Comparison of ENCODE assay signal across 1 cellular context in the genomic region with DNA sequence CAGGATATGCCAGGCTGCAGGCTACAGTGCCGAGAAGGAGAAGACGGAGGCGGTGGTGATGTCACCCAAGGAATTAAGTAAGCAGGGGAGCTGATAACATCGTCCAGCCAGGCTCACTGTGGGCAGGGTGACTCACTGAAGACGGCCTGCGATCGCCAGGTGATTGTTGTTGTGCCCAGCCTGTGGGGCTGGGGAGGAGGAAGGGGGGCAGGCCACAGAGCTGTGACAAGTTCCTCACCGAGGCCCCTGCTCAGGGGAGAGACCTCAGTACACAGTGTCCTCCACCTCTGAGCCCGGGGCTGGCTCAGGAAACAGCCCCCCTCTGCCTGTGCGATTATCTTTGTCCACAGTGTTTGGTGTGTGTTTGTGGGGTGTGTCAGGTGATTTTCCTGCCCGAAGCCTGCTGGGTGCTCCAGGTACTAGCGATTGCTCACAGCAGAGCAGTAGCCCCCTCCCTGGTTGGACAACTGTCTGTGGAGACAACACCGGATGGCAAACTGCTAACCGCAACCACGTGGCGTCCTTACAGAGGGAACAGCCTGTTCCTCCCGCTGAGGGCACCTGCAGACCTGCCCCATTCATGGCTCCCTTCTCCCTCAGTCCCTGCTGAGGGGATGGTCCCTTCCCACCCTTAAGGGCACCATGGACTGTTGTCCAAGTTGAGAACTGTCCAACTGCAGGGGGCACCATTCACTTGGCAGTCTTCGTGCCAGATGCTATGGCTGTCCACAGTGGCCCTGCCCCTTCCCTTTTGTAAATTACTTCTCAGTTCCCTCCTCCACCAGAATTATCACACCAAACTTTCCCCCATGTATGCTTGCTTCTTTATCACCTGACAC.
TF ChIP-seq lines count a peak whose summit lies in the region.

No MANE protein-coding gene starts in this region.

TF ChIP-seq in HEK293, 187 proteins besides CTCF, POLR2A, EP300 and RAD21 (continued from another document and continues in another):
- no peak for TF ChIP-seq ZNF558 (tag by site-specific recombination; IDR thresholded peaks at IDR 0.05)
- no peak for TF ChIP-seq ZFP37 (tag by site-specific recombination; IDR thresholded peaks at IDR 0.05)
- no peak for TF ChIP-seq ZNF600 (tag by site-specific recombination; IDR thresholded peaks at IDR 0.05)
- TF ChIP-seq ZFP69B (tag by site-specific recombination; IDR thresholded peaks at IDR 0.05), result 0 out of 2 replicates have a peak, but pooled peaks have one; percentile 33
- no peak for TF ChIP-seq KLF7 (tag by site-specific recombination; IDR thresholded peaks at IDR 0.05; ENCODE audit: borderline replicate concordance)
- no peak for TF ChIP-seq ZFP41 (tag by site-specific recombination; IDR thresholded peaks at IDR 0.05; ENCODE audit: borderline replicate concordance)
- no peak for TF ChIP-seq ZBTB20 (tag by site-specific recombination; IDR thresholded peaks at IDR 0.05)
- no peak for TF ChIP-seq ZBTB48 (tag by site-specific recombination; IDR thresholded peaks at IDR 0.05)
- TF ChIP-seq ZNF354C (tag by site-specific recombination; IDR thresholded peaks at IDR 0.05; ENCODE audit: borderline replicate concordance, low read depth), result no peak
- TF ChIP-seq ZNF792 (tag by site-specific recombination; IDR thresholded peaks at IDR 0.05), result no peak
- peak; percentile 75 for TF ChIP-seq ZIC2 (tag by site-specific recombination; IDR thresholded peaks at IDR 0.05)
- TF ChIP-seq ZNF350 (tag by site-specific recombination; IDR thresholded peaks at IDR 0.05), result no peak
- TF ChIP-seq OSR2 (tag by site-specific recombination; IDR thresholded peaks at IDR 0.05), result no peak
- no peak for TF ChIP-seq ZNF623 (tag by site-specific recombination; IDR thresholded peaks at IDR 0.05)
- TF ChIP-seq ZNF10 (tag by site-specific recombination; IDR thresholded peaks at IDR 0.05), result no peak
- no peak for TF ChIP-seq ZNF311 (tag by site-specific recombination; IDR thresholded peaks at IDR 0.05; ENCODE audit: borderline replicate concordance)
- no peak for TF ChIP-seq ZNF169 (tag by site-specific recombination; IDR thresholded peaks at IDR 0.05)
- no peak for TF ChIP-seq ELK4 (IDR thresholded peaks at IDR 0.05; ENCODE audit: borderline replicate concordance, low read depth, low read length)
- no peak for TF ChIP-seq ZNF19 (tag by site-specific recombination; IDR thresholded peaks at IDR 0.05; ENCODE audit: low read depth)
- TF ChIP-seq ZNF24 (tag by site-specific recombination; IDR thresholded peaks at IDR 0.05), result no peak
- TF ChIP-seq, protein P1, sequence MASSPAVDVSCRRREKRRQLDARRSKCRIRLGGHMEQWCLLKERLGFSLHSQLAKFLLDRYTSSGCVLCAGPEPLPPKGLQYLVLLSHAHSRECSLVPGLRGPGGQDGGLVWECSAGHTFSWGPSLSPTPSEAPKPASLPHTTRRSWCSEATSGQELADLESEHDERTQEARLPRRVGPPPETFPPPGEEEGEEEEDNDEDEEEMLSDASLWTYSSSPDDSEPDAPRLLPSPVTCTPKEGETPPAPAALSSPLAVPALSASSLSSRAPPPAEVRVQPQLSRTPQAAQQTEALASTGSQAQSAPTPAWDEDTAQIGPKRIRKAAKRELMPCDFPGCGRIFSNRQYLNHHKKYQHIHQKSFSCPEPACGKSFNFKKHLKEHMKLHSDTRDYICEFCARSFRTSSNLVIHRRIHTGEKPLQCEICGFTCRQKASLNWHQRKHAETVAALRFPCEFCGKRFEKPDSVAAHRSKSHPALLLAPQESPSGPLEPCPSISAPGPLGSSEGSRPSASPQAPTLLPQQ (tag by site-specific recombination; IDR thresholded peaks at IDR 0.05), result no peak
- no peak for TF ChIP-seq ZNF211 (tag by site-specific recombination; IDR thresholded peaks at IDR 0.05; ENCODE audit: low read depth)
- TF ChIP-seq ZNF501 (tag by site-specific recombination; IDR thresholded peaks at IDR 0.05), result no peak
- TF ChIP-seq GLIS1 (tag by site-specific recombination; IDR thresholded peaks at IDR 0.05), result peak; percentile 76
- 0 out of 2 replicates have a peak, but pooled peaks have one; percentile 38 for TF ChIP-seq SP7 (tag by site-specific recombination; IDR thresholded peaks at IDR 0.05)
- TF ChIP-seq BCL11B (tag by site-specific recombination; IDR thresholded peaks at IDR 0.05; ENCODE audit: low read depth), result no peak
- TF ChIP-seq KLF8 (tag by site-specific recombination; IDR thresholded peaks at IDR 0.05), result peak; percentile 42; the same call in 1 of the 2 replicates
- no peak for TF ChIP-seq ZNF548 (tag by site-specific recombination; IDR thresholded peaks at IDR 0.05)
- TF ChIP-seq REPIN1 (tag by site-specific recombination; IDR thresholded peaks at IDR 0.05; ENCODE audit: low read depth), result no peak
- no peak for TF ChIP-seq ZNF768 (tag by site-specific recombination; IDR thresholded peaks at IDR 0.05)
- no peak for TF ChIP-seq ZNF16 (tag by site-specific recombination; IDR thresholded peaks at IDR 0.05; ENCODE audit: low read depth)
- TF ChIP-seq ZNF513 (tag by site-specific recombination; IDR thresholded peaks at IDR 0.05), result no peak
- TF ChIP-seq ZNF664 (tag by site-specific recombination; IDR thresholded peaks at IDR 0.05), result no peak
- TF ChIP-seq, protein P2, sequence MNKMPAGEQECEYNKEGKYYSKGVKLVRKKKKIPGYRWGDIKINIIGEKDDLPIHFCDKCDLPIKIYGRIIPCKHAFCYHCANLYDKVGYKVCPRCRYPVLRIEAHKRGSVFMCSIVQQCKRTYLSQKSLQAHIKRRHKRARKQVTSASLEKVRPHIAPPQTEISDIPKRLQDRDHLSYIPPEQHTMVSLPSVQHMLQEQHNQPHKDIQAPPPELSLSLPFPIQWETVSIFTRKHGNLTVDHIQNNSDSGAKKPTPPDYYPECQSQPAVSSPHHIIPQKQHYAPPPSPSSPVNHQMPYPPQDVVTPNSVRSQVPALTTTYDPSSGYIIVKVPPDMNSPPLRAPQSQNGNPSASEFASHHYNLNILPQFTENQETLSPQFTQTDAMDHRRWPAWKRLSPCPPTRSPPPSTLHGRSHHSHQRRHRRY (tag by site-specific recombination; IDR thresholded peaks at IDR 0.05), result no peak
- no peak for TF ChIP-seq ZNF473 (tag by site-specific recombination; IDR thresholded peaks at IDR 0.05)
- TF ChIP-seq ZBTB49 (tag by site-specific recombination; IDR thresholded peaks at IDR 0.05; ENCODE audit: low read depth), result no peak
- TF ChIP-seq HIC1 (tag by site-specific recombination; IDR thresholded peaks at IDR 0.05), result peak; percentile 85; the same call in 1 of the 2 replicates
- TF ChIP-seq ZNF157 (tag by site-specific recombination; IDR thresholded peaks at IDR 0.05), result no peak
- no peak for TF ChIP-seq SP3 (tag by site-specific recombination; IDR thresholded peaks at IDR 0.05)
- no peak for TF ChIP-seq ZNF132 (tag by site-specific recombination; IDR thresholded peaks at IDR 0.05; ENCODE audit: borderline replicate concordance)
- TF ChIP-seq WT1 (tag by site-specific recombination; IDR thresholded peaks at IDR 0.05), result no peak
- peak; percentile 76 for TF ChIP-seq ZNF449 (tag by site-specific recombination; IDR thresholded peaks at IDR 0.05)
- no peak for TF ChIP-seq TSHZ1 (tag by site-specific recombination; IDR thresholded peaks at IDR 0.05; ENCODE audit: borderline replicate concordance)
